ENCODE assay signal across 8 cellular contexts in the genomic region with DNA sequence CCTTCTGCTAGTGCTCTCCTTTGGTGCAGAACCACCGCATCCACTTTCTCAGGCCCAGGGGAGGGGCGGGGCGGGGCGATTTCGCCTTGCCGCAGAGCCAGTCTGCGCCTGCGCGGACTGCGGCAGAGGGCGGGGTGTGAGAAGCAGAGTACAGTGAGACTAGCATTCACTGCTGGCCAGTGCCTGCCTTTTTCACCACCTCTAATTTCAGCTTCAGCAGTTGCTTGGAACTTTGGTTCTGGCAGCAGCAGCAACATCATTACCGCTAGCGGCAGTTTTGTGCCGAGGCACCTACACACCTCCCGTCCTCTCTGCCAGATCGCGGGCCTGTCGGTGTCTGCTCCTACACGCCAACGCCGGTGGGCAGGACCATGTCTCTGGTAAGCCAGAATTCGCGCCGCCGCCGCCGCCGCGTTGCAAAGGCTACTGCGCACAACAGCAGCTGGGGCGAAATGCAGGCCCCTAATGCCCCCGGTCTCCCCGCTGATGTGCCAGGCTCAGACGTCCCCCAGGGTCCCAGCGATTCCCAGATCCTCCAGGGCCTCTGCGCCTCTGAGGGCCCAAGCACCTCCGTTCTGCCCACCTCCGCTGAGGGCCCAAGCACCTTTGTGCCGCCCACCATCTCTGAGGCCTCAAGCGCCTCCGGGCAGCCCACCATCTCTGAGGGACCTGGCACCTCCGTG. TPM values are rescaled to one million over a fixed set of nuclear protein-coding genes. Genes with fewer than 3 reads are reported as not detected.
DNase-seq lines count a peak whose midpoint lies in the region; FAIRE-seq and TF ChIP-seq lines count a peak whose summit lies in the region.

A gene with protein sequence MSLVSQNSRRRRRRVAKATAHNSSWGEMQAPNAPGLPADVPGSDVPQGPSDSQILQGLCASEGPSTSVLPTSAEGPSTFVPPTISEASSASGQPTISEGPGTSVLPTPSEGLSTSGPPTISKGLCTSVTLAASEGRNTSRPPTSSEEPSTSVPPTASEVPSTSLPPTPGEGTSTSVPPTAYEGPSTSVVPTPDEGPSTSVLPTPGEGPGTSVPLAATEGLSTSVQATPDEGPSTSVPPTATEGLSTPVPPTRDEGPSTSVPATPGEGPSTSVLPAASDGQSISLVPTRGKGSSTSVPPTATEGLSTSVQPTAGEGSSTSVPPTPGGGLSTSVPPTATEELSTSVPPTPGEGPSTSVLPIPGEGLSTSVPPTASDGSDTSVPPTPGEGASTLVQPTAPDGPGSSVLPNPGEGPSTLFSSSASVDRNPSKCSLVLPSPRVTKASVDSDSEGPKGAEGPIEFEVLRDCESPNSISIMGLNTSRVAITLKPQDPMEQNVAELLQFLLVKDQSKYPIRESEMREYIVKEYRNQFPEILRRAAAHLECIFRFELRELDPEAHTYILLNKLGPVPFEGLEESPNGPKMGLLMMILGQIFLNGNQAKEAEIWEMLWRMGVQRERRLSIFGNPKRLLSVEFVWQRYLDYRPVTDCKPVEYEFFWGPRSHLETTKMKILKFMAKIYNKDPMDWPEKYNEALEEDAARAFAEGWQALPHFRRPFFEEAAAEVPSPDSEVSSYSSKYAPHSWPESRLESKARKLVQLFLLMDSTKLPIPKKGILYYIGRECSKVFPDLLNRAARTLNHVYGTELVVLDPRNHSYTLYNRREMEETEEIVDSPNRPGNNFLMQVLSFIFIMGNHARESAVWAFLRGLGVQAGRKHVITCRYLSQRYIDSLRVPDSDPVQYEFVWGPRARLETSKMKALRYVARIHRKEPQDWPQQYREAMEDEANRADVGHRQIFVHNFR (plus strand): TSS at position 151 of the 683 bp plus-strand sequence. CDS start 221 bp downstream, at position 372.

- no peaks in the 10 kb centered on the region for H3K36me3 Mint-ChIP-seq in MCF 10A (ENCODE audit: insufficient read depth, unreplicated experiment)

- CTCF ChIA-PET in MCF 10A (lab: Yijun Ruan, JAX) = interaction anchor here (0.5 to 1.2 kb wide), 3 partner anchors 11 to 149 kb away, joined by 3 to 7 read pairs (median 6); no protein-coding TSS in a partner anchor

- no peaks in the 10 kb centered on the region for H3K27me3 ChIP-seq in iPS-20b (ENCODE audit: insufficient read depth, low read length)
- no peaks in the 10 kb centered on the region for H3K27me3 ChIP-seq in small intestine (ENCODE audit: control insufficient read depth in 2 of 2, insufficient read depth in 2 of 2, low read length in 2 of 2)

- H3K9me3 Mint-ChIP-seq in MCF 10A (ENCODE audit: unreplicated experiment) = no peaks in the 10 kb centered on the region

- no TSS peak for BruUV-seq in MCF 10A (replicated peaks; lab: Mats Ljungman, UMichigan)

- H3K36me3 ChIP-seq in iPS-20b (ENCODE audit: insufficient read depth, low read depth, low read length) = no peaks in the 10 kb centered on the region
- no peaks in the 10 kb centered on the region for H3K36me3 ChIP-seq in small intestine (ENCODE audit: control insufficient read depth in 2 of 2, insufficient read depth in 2 of 2, low read length in 2 of 2)

- no peaks in the 10 kb centered on the region for H3K9me3 ChIP-seq in iPS-20b (ENCODE audit: insufficient read depth, low read depth, low read length)
- no peaks in the 10 kb centered on the region for H3K9me3 ChIP-seq in small intestine (ENCODE audit: control insufficient read depth, low read depth)

- intact Hi-C loops in MCF 10A (cut with micrococcal nuclease) = no loop called here

- H3K4me3 ChIP-seq in HFF-Myc (replicated peaks; ENCODE audit: low read depth, low read length) = peak within 1 kb of the TSS; percentile 33
- H3K4me3 ChIP-seq in iPS-20b (ENCODE audit: low read length) = peak within 1 kb of the TSS; percentile 82
- H3K4me3 ChIP-seq in small intestine (ENCODE audit: low read depth in 1 of 2, low read length in 2 of 2) = peak within 1 kb of the TSS; percentile 52 to 57

- FAIRE-seq in small intestine (lab: Jason Lieb, UNC) = no peak

- 0 to 31% (median 6%) methylated on average over 36 to 42 of the region's 42 CpGs for WGBS in small intestine, 3 donors

- peak within 1 kb of the TSS; percentile 41; the same call in 1 of the 2 replicates for H3K9ac ChIP-seq in iPS-20b (ENCODE audit: low read depth, low read length)

- POLR2A ChIA-PET in MCF 10A (lab: Yijun Ruan, JAX) = interaction anchor here (0.8 kb wide), 1 partner anchor 13 kb away, joined by 3 read pairs; no protein-coding TSS in a partner anchor

- TF ChIP-seq CTCF in HFF-Myc (IDR thresholded peaks at IDR 0.05; ENCODE audit: low read depth, low read length, missing control alignments) (no peak), MCF 10A (IDR thresholded peaks at IDR 0.05; ENCODE audit: unreplicated experiment) (no peak)

- no peaks in the 10 kb centered on the region for H3K27me3 Mint-ChIP-seq in MCF 10A (ENCODE audit: insufficient read depth, unreplicated experiment)

- H3K4me1 ChIP-seq in iPS-20b (ENCODE audit: insufficient read depth, low read length) = no peaks in the 10 kb centered on the region
- H3K4me1 ChIP-seq in small intestine (ENCODE audit: control insufficient read depth in 2 of 2, insufficient read depth in 1 of 2, low read depth in 1 of 2, low read length in 1 of 2) = no peaks in the 10 kb centered on the region

- DNase-seq in GM04503 (ENCODE audit: low read depth) = peak; percentile 4
- peak; percentile 0 for DNase-seq in HFF-Myc (ENCODE audit: extremely low read depth, low read depth)
- DNase-seq in NCI-H1048 (lab: John Stamatoyannopoulos, UW) = peak; percentile 29
- DNase-seq in UCSD-AML1 (lab: John Stamatoyannopoulos, UW; ENCODE audit: unreplicated experiment) = peak; percentile 70
- peak; percentile 66 for DNase-seq in MCF 10A (ENCODE audit: unreplicated experiment)
- peak; percentile 55 for DNase-seq in small intestine
- DNase-seq in COR-L47 (lab: John Stamatoyannopoulos, UW) = no peak

- H3K27ac ChIP-seq in iPS-20b (ENCODE audit: low read length) (no peak within 1 kb of the TSS), small intestine (ENCODE audit: low read depth in 1 of 2, low read length in 1 of 2) (peak within 1 kb of the TSS in 1 of 2 donors; percentile 62)

- no peaks in the 10 kb centered on the region for H3K4me1 Mint-ChIP-seq in MCF 10A (ENCODE audit: insufficient read depth, unreplicated experiment)

- H3K4me3 Mint-ChIP-seq in MCF 10A (ENCODE audit: unreplicated experiment) = peak within 1 kb of the TSS; percentile 85

- no peak within 1 kb of the TSS for H3K27ac Mint-ChIP-seq in MCF 10A (ENCODE audit: low read depth, unreplicated experiment)

RNA-seq across cellular contexts. Expression of the gene that starts here (rescaled TPM):
- 0.47 and 0.79 TPM in 2 replicates for total RNA-seq in MCF 10A (2022)
- 1 to 10 TPM in 1 of 3 donors, not detected in 2; 1.1 TPM for polyA plus RNA-seq in small intestine

Comparison
In these comparisons a context has a peak if more than half of its experiments do, and no peak if none do; other contexts are left out.
1. Peak in DNase-seq in MCF 10A; RNA of the gene not detected or under 1 TPM.